In genomic region chr14:49892301-49892635, GRCh38 we compare ENCODE assay signal across 8 cellular contexts. TPM values are rescaled to one million over a fixed set of nuclear protein-coding genes. Genes with fewer than 3 reads are reported as not detected.
DNase-seq lines count a peak whose midpoint lies in the region; ATAC-seq and TF ChIP-seq lines count a peak whose summit lies in the region.

No MANE protein-coding gene starts in this region.

- intact Hi-C loops in transverse colon (cut with DNase I; ENCODE audit: low total_unique reads): loop anchor here (5.0 to 10.0 kb wide), 2 partner anchors 85 to 113 kb away; no protein-coding TSS in a partner anchor

- peak overlapping the region; percentile 91 for H3K4me3 ChIP-seq in epithelial cell of esophagus (ENCODE audit: low read length)
- H3K4me3 ChIP-seq in transverse colon: peak overlapping the region; percentile 60 to 100 (median 94)

- in situ Hi-C loops in transverse colon (cut with MboI; ENCODE audit: low pct_ligation_motif_present in 1 of 4, low pct_unique_long_range_greater_than_20kb in 1 of 4, low sequenced_read_pairs in 3 of 4): loop anchor here in 2 of 4 donors (10.0 kb wide), 1 partner anchor 113 kb away; no protein-coding TSS in a partner anchor

- TF ChIP-seq CTCF in epithelial cell of esophagus (IDR thresholded peaks at IDR 0.05; ENCODE audit: insufficient read depth, low read depth, low read length, missing control alignments): no peak
- TF ChIP-seq CTCF in transverse colon (IDR thresholded peaks at IDR 0.05): peak in 1 of 5 experiments; percentile 30

- peaks cover 0 to 6% (median 3%) of the 10 kb centered on the region in 4 donors for H3K36me3 ChIP-seq in transverse colon

- DNase-seq in AG20443 (ENCODE audit: low spot score) (peak; percentile 77), NCI-H226 (peak; percentile 79), epithelial cell of esophagus (ENCODE audit: low read depth) (peak; percentile 72), middle frontal gyrus (ENCODE audit: extremely low spot score, low spot score) (peak; percentile 37), transverse colon (peak; percentile 73)
- DNase-seq in activated CD4-positive, alpha-beta T cell treated with anti-CD3 and anti-CD28 coated beads for 48 hours: peak; percentile 61

- no peak for TF ChIP-seq EP300 in transverse colon (IDR thresholded peaks at IDR 0.05; ENCODE audit: low read depth)

- peaks cover 8 to 48% (median 41%) of the 10 kb centered on the region in 4 donors for H3K4me1 ChIP-seq in transverse colon

- peak; percentile 34 for ATAC-seq in GM18517 (IDR thresholded peaks at IDR 0.05; ENCODE audit: unreplicated experiment)
- ATAC-seq in HG03103 (IDR thresholded peaks at IDR 0.05; ENCODE audit: low read depth, unreplicated experiment): peak; percentile 38

- peak overlapping the region; percentile 100 for H3K27ac ChIP-seq in transverse colon

- WGBS in transverse colon (ENCODE audit: low coverage in 1 of 2), 2 donors: 1 to 7% methylated on average over 8 to 12 of the region's 12 CpGs

- H3K27me3 ChIP-seq in transverse colon: no peaks in the 10 kb centered on the region

- no peaks in the 10 kb centered on the region for H3K9me3 ChIP-seq in transverse colon

- TF ChIP-seq POLR2A in transverse colon (IDR thresholded peaks at IDR 0.05): no peak

RNA-seq across cellular contexts. Expression of gene ARF6, which starts 0.6 kb away (rescaled TPM):
- 100 to 1,000 TPM in 2 of 4 donors, 10 to 100 TPM in 2; 70.3 to 120 (median 101) TPM for total RNA-seq in transverse colon

RNA-seq across cellular contexts. Expression of gene NEMF, which starts 39.7 kb away (rescaled TPM):
- total RNA-seq in transverse colon: 100 to 1,000 TPM in 1 of 4 donors, 10 to 100 TPM in 3; 50.2 to 129 (median 79.3) TPM

Comparison
In these comparisons a context has a peak if more than half of its experiments do, and no peak if none do; other contexts are left out.
1. Peak in every context shown above with its lines: DNase-seq, ATAC-seq, H3K4me3 ChIP-seq and H3K27ac ChIP-seq.